Comparison of ENCODE assay signal across 8 cellular contexts in genomic region chr15:79923068-79923514, GRCh38. TPM values are rescaled to one million over a fixed set of nuclear protein-coding genes. Genes with fewer than 3 reads are reported as not detected.
A peak's percentile ranks its signal among the peaks of the same experiment; 100 is the strongest.
DNase-seq lines count a peak whose midpoint lies in the region; ATAC-seq and TF ChIP-seq lines count a peak whose summit lies in the region.

No MANE protein-coding gene starts in this region.

- peaks cover 56% of the 10 kb centered on the region for H3K79me2 ChIP-seq in OCI-LY3 (ENCODE audit: low read length)

- TF ChIP-seq CTCF in AG09309 (IDR thresholded peaks at IDR 0.05; ENCODE audit: control insufficient read depth, insufficient read depth, low read depth, low read length, missing control alignments) (no peak), OCI-LY3 (IDR thresholded peaks at IDR 0.05; ENCODE audit: low read depth, low read length) (no peak), natural killer cell (IDR thresholded peaks at IDR 0.05) (no peak)

- H3K4me1 ChIP-seq in OCI-LY3 (ENCODE audit: low read length), result peaks cover 11% of the 10 kb centered on the region

- peak overlapping the region; percentile 91 for H3K27ac ChIP-seq in OCI-LY3 (ENCODE audit: low read length)

- H3K36me3 ChIP-seq in OCI-LY3 (replicated peaks; ENCODE audit: low read depth, low read length), result peaks cover 49% of the 10 kb centered on the region

- DNase-seq in AG09309 (ENCODE audit: low read depth) (no peak), activated T-helper 1 cell treated with Interleukin-2 at 50 U/mL for 16 hours (ENCODE audit: low read depth) (peak; percentile 51), fibroblast of gingiva (ENCODE audit: low read depth) (peak; percentile 50), natural killer cell (peak; percentile 69)

- peak; percentile 29 for ATAC-seq in GM19025 (IDR thresholded peaks at IDR 0.05; ENCODE audit: low read depth, unreplicated experiment)
- ATAC-seq in HG03280 (IDR thresholded peaks at IDR 0.05; ENCODE audit: unreplicated experiment), result peak; percentile 41
- peak; percentile 57 to 74 (median 60) for ATAC-seq in natural killer cell

- no peaks in the 10 kb centered on the region for H3K27me3 ChIP-seq in OCI-LY3 (ENCODE audit: low read depth, low read length)

- H3K9ac ChIP-seq in OCI-LY3 (ENCODE audit: low read length), result peak overlapping the region; percentile 96

- peaks cover 16% of the 10 kb centered on the region for H3K36me3 Mint-ChIP-seq in natural killer cell
- peaks cover 46% of the 10 kb centered on the region for H3K36me3 Mint-ChIP-seq in stimulated activated naive CD8-positive, alpha-beta T cell treated with anti-CD3 and anti-CD28 coated beads, Interleukin-15, Interleukin-2, amounts not matched to agents 100 ng/mL and 50 ng/mL, for 24 hours (ENCODE audit: low read depth)

- peaks cover 7 to 11% of the 10 kb centered on the region in 2 donors for H3K9me3 Mint-ChIP-seq in natural killer cell
- peaks cover 8% of the 10 kb centered on the region for H3K9me3 Mint-ChIP-seq in stimulated activated naive CD8-positive, alpha-beta T cell treated with anti-CD3 and anti-CD28 coated beads, Interleukin-15, Interleukin-2, amounts not matched to agents 100 ng/mL and 50 ng/mL, for 24 hours

- peak overlapping the region; percentile 31; the same call in 1 of the 2 replicates for H2AFZ ChIP-seq in OCI-LY3 (ENCODE audit: low read depth, low read length)

- peak overlapping the region; percentile 96 to 100 for H3K27ac Mint-ChIP-seq in natural killer cell
- H3K27ac Mint-ChIP-seq in stimulated activated naive CD8-positive, alpha-beta T cell treated with anti-CD3 and anti-CD28 coated beads, Interleukin-15, Interleukin-2, amounts not matched to agents 100 ng/mL and 50 ng/mL, for 24 hours, result peak overlapping the region; percentile 92

- no peaks in the 10 kb centered on the region for H4K20me1 ChIP-seq in OCI-LY3 (ENCODE audit: insufficient read depth, low read length)

- intact Hi-C loops in natural killer cell (cut with micrococcal nuclease), result loop anchor here (1.0 to 5.0 kb wide), 4 partner anchors 26 to 230 kb away; partner anchors contain the start of gene MTHFS

- H3K4me3 Mint-ChIP-seq in natural killer cell, result peak overlapping the region; percentile 96
- peak overlapping the region; percentile 92 for H3K4me3 Mint-ChIP-seq in stimulated activated naive CD8-positive, alpha-beta T cell treated with anti-CD3 and anti-CD28 coated beads, Interleukin-15, Interleukin-2, amounts not matched to agents 100 ng/mL and 50 ng/mL, for 24 hours

- H3K4me3 ChIP-seq in AG09309 (ENCODE audit: control insufficient read depth, low read depth, low read length), result peak overlapping the region; percentile 56
- H3K4me3 ChIP-seq in OCI-LY3 (ENCODE audit: low read length), result peak overlapping the region; percentile 91

- no peaks in the 10 kb centered on the region for H3K27me3 Mint-ChIP-seq in natural killer cell (ENCODE audit: low read depth in 2 of 2)
- no peaks in the 10 kb centered on the region for H3K27me3 Mint-ChIP-seq in stimulated activated naive CD8-positive, alpha-beta T cell treated with anti-CD3 and anti-CD28 coated beads, Interleukin-15, Interleukin-2, amounts not matched to agents 100 ng/mL and 50 ng/mL, for 24 hours

- peaks cover 41% of the 10 kb centered on the region for H3K9me3 ChIP-seq in OCI-LY3 (ENCODE audit: insufficient read depth, low read length)

- peak overlapping the region; percentile 83 for H3K4me2 ChIP-seq in OCI-LY3 (ENCODE audit: low read length)

- H3K4me1 Mint-ChIP-seq in natural killer cell, result peaks cover 27 to 29% of the 10 kb centered on the region in 2 donors
- peaks cover 25% of the 10 kb centered on the region for H3K4me1 Mint-ChIP-seq in stimulated activated naive CD8-positive, alpha-beta T cell treated with anti-CD3 and anti-CD28 coated beads, Interleukin-15, Interleukin-2, amounts not matched to agents 100 ng/mL and 50 ng/mL, for 24 hours (ENCODE audit: low read depth)

RNA-seq across cellular contexts. Expression of gene MTHFS, which starts 26.3 kb away (rescaled TPM):
- total RNA-seq in natural killer cell, result 10 to 100 TPM in 2 of 3 donors, 1 to 10 TPM in 1; 7.0 to 10.8 (median 10.5) TPM

RNA-seq across cellular contexts. Expression of gene BCL2A1, which starts 47.9 kb away (rescaled TPM):
- 10 to 100 TPM; 16.5 to 61.3 (median 42.2) TPM for total RNA-seq in natural killer cell
